ENCODE assay signal across 13 cellular contexts in the genomic region with DNA sequence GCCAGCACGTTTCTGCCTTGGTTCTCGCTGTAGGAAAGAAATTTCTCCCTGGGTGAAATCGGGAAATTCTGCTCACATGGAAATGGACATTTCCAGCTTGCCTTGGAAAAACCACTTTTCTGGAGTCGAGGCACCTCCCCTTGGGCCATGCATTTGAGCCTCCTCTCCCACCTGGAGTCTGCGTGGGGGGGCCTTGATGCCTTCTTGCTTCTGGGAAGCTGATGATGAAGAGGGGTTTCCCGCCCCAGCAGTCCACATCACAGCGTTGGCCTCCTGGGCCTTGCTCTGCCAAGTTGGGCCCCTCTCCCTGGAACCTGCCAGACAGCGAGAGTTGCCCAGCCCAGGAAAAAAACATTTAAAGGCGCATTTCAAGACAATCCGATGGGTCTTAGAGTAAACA. TPM values are rescaled to one million over a fixed set of nuclear protein-coding genes. Genes with fewer than 3 reads are reported as not detected.
A peak's percentile ranks its signal among the peaks of the same experiment; 100 is the strongest.
DNase-seq lines count a peak whose midpoint lies in the region; ATAC-seq and TF ChIP-seq lines count a peak whose summit lies in the region.
"Had no signal": no experiment of that assay in that cellular context is flagged by ENCODE, and none has a peak within 500 bp of the region (broad histone marks: within the 10 kb centered on the region; RNA-seq: fewer than 3 reads in every experiment).

No MANE protein-coding gene starts in this region.

- no peaks in the 10 kb centered on the region for H3K9me3 Mint-ChIP-seq in natural killer cell
- H3K9me3 Mint-ChIP-seq in natural killer cell treated with Interleukin-12 subunit alpha and Interleukin-12 subunit beta and Interleukin-15 and Interleukin-18, amount 100 ng/mL, for 72 hours: no peaks in the 10 kb centered on the region
- H3K9me3 Mint-ChIP-seq in central memory CD8-positive, alpha-beta T cell: no peaks in the 10 kb centered on the region
- H3K9me3 Mint-ChIP-seq in naive thymus-derived CD4-positive, alpha-beta T cell: no peaks in the 10 kb centered on the region
- H3K9me3 Mint-ChIP-seq in GM23338: no peaks in the 10 kb centered on the region; the same call in 2 of the 3 replicates

- POLR2A ChIA-PET in naive thymus-derived CD4-positive, alpha-beta T cell (lab: Charles Lee): no interaction called here

- DNase-seq in natural killer cell (no peak), brain microvascular endothelial cell (no peak), GM23338 (ENCODE audit: low spot score) (no peak), SHP77 treated with DMSO at 0.1 percent for 48 hours (lab: John Stamatoyannopoulos, UW) (no peak)
- no peak for DNase-seq in natural killer cell treated with Interleukin-12 subunit alpha and Interleukin-12 subunit beta and Interleukin-15 and Interleukin-18, amount 100 ng/mL, for 72 hours (ENCODE audit: low spot score)
- no peak for DNase-seq in central memory CD8-positive, alpha-beta T cell (ENCODE audit: low spot score in 2 of 2)
- no peak for DNase-seq in naive thymus-derived CD4-positive, alpha-beta T cell
- DNase-seq: ACHN, GOT3, KBM-7, NCI-H1092, NCI-H187, NCI-H69 had no signal

- CTCF ChIA-PET in naive thymus-derived CD4-positive, alpha-beta T cell (lab: Charles Lee): interaction anchor here (0.6 to 1.9 kb wide), 5 partner anchors 13 to 512 kb away, joined by 3 to 8 read pairs (median 4); partner anchors contain the start of gene NTMT1

- peaks cover 16 to 18% of the 10 kb centered on the region in 2 donors for H3K4me1 ChIP-seq in naive thymus-derived CD4-positive, alpha-beta T cell (ENCODE audit: control insufficient read depth in 2 of 2, insufficient read depth in 2 of 2, low read length in 2 of 2)
- H3K4me1 ChIP-seq in GM23338 (ENCODE audit: insufficient read depth): no peaks in the 10 kb centered on the region

- H3K79me2 ChIP-seq in GM23338 (replicated peaks; ENCODE audit: insufficient read depth): peaks cover 10% of the 10 kb centered on the region

- in situ Hi-C loops in brain microvascular endothelial cell (cut with HindIII; ENCODE audit: low pct_ligation_motif_present, low sequenced_read_pairs): no loop called here

- peaks cover 0 to 20% (median 0%) of the 10 kb centered on the region in 3 experiments for H3K36me3 ChIP-seq in naive thymus-derived CD4-positive, alpha-beta T cell (ENCODE audit: control insufficient read depth in 2 of 3, insufficient read depth in 3 of 3, low read length in 3 of 3)
- peaks cover 4% of the 10 kb centered on the region for H3K36me3 ChIP-seq in brain microvascular endothelial cell (replicated peaks)
- H3K36me3 ChIP-seq in GM23338 (ENCODE audit: insufficient read depth): no peaks in the 10 kb centered on the region

- no peak for TF ChIP-seq CTCF in natural killer cell (IDR thresholded peaks at IDR 0.05)
- no peak for TF ChIP-seq CTCF in brain microvascular endothelial cell (IDR thresholded peaks at IDR 0.05; ENCODE audit: low read depth, low read length, missing control alignments)
- TF ChIP-seq CTCF in GM23338 (conservative IDR thresholded peaks at IDR 0.05; ENCODE audit: low read depth in 2 of 2): no peak

- H3K27me3 Mint-ChIP-seq in natural killer cell (ENCODE audit: low read depth in 2 of 2) (no peaks in the 10 kb centered on the region), GM23338 (ENCODE audit: insufficient read depth, low read depth, poor library complexity) (peaks cover 15% of the 10 kb centered on the region)
- H3K27me3 Mint-ChIP-seq in natural killer cell treated with Interleukin-12 subunit alpha and Interleukin-12 subunit beta and Interleukin-15 and Interleukin-18, amount 100 ng/mL, for 72 hours: no peaks in the 10 kb centered on the region
- H3K27me3 Mint-ChIP-seq in central memory CD8-positive, alpha-beta T cell: no peaks in the 10 kb centered on the region
- H3K27me3 Mint-ChIP-seq in naive thymus-derived CD4-positive, alpha-beta T cell: no peaks in the 10 kb centered on the region

- H3K27ac ChIP-seq in naive thymus-derived CD4-positive, alpha-beta T cell (ENCODE audit: low read depth, low read length): no peak overlapping the region
- H3K27ac ChIP-seq in brain microvascular endothelial cell: no peak overlapping the region
- H3K27ac ChIP-seq in GM23338 (ENCODE audit: low read depth): no peak overlapping the region

- peaks cover 8% of the 10 kb centered on the region for H4K20me1 ChIP-seq in GM23338 (replicated peaks; ENCODE audit: insufficient read depth)

- H3K27ac Mint-ChIP-seq in natural killer cell: no peak overlapping the region
- no peak overlapping the region for H3K27ac Mint-ChIP-seq in natural killer cell treated with Interleukin-12 subunit alpha and Interleukin-12 subunit beta and Interleukin-15 and Interleukin-18, amount 100 ng/mL, for 72 hours
- H3K27ac Mint-ChIP-seq in central memory CD8-positive, alpha-beta T cell (ENCODE audit: low read depth): no peak overlapping the region
- H3K27ac Mint-ChIP-seq in naive thymus-derived CD4-positive, alpha-beta T cell: peak overlapping the region in 2 of 9 donors; percentile 43 to 78
- no peak overlapping the region for H3K27ac Mint-ChIP-seq in GM23338

- H3K4me2 ChIP-seq in GM23338: no peak overlapping the region

- no peaks in the 10 kb centered on the region for H3K27me3 ChIP-seq in naive thymus-derived CD4-positive, alpha-beta T cell (ENCODE audit: control insufficient read depth in 2 of 2, insufficient read depth in 2 of 2, low read length in 2 of 2)
- H3K27me3 ChIP-seq in brain microvascular endothelial cell (replicated peaks) (no peaks in the 10 kb centered on the region), GM23338 (ENCODE audit: insufficient read depth) (no peaks in the 10 kb centered on the region)

- H3F3A ChIP-seq in GM23338 (replicated peaks; ENCODE audit: low read depth): no peaks in the 10 kb centered on the region

- intact Hi-C loops in natural killer cell (cut with micrococcal nuclease): no loop called here
- intact Hi-C loops in naive thymus-derived CD4-positive, alpha-beta T cell (cut with micrococcal nuclease): loop anchor here in 1 of 2 donors (2.0 kb wide), 1 partner anchor 21 kb away; the partner anchor contains the start of gene PRRX2

- H3K4me3 ChIP-seq in naive thymus-derived CD4-positive, alpha-beta T cell (ENCODE audit: low read length): no peak overlapping the region
- no peak overlapping the region for H3K4me3 ChIP-seq in brain microvascular endothelial cell (ENCODE audit: low read depth, low read length)
- no peak overlapping the region for H3K4me3 ChIP-seq in GM23338

- H3K9me3 ChIP-seq in naive thymus-derived CD4-positive, alpha-beta T cell (ENCODE audit: control insufficient read depth in 2 of 3, low read length in 3 of 3): no peaks in the 10 kb centered on the region

- no peaks in the 10 kb centered on the region for H3K9me2 ChIP-seq in GM23338 (ENCODE audit: insufficient read depth)

- H2AFZ ChIP-seq in GM23338: no peak overlapping the region

- H3K36me3 Mint-ChIP-seq in natural killer cell (no peaks in the 10 kb centered on the region), GM23338 (ENCODE audit: low read depth) (no peaks in the 10 kb centered on the region; the same call in 2 of the 3 replicates)
- H3K36me3 Mint-ChIP-seq in natural killer cell treated with Interleukin-12 subunit alpha and Interleukin-12 subunit beta and Interleukin-15 and Interleukin-18, amount 100 ng/mL, for 72 hours: no peaks in the 10 kb centered on the region
- peaks cover 15% of the 10 kb centered on the region for H3K36me3 Mint-ChIP-seq in central memory CD8-positive, alpha-beta T cell (ENCODE audit: insufficient read depth)
- no peaks in the 10 kb centered on the region for H3K36me3 Mint-ChIP-seq in naive thymus-derived CD4-positive, alpha-beta T cell

- H3K4me1 Mint-ChIP-seq in natural killer cell (peaks cover 6 to 26% of the 10 kb centered on the region in 2 donors), GM23338 (peaks cover 9% of the 10 kb centered on the region)
- peaks cover 10 to 13% of the 10 kb centered on the region in 2 donors for H3K4me1 Mint-ChIP-seq in natural killer cell treated with Interleukin-12 subunit alpha and Interleukin-12 subunit beta and Interleukin-15 and Interleukin-18, amount 100 ng/mL, for 72 hours (ENCODE audit: low read depth in 2 of 2)
- peaks cover 8% of the 10 kb centered on the region for H3K4me1 Mint-ChIP-seq in central memory CD8-positive, alpha-beta T cell
- H3K4me1 Mint-ChIP-seq in naive thymus-derived CD4-positive, alpha-beta T cell: peaks cover 7 to 19% (median 17%) of the 10 kb centered on the region in 7 donors

- H3K4me3 Mint-ChIP-seq in natural killer cell (peak overlapping the region; percentile 9), GM23338 (no peak overlapping the region)
- H3K4me3 Mint-ChIP-seq in natural killer cell treated with Interleukin-12 subunit alpha and Interleukin-12 subunit beta and Interleukin-15 and Interleukin-18, amount 100 ng/mL, for 72 hours: no peak overlapping the region
- peak overlapping the region; percentile 13 for H3K4me3 Mint-ChIP-seq in central memory CD8-positive, alpha-beta T cell
- peak overlapping the region in 6 of 10 donors; percentile 21 to 89 (median 55) for H3K4me3 Mint-ChIP-seq in naive thymus-derived CD4-positive, alpha-beta T cell

- ATAC-seq in natural killer cell (no peak), GM23338 (no peak)
- ATAC-seq in natural killer cell treated with Interleukin-12 subunit alpha and Interleukin-12 subunit beta and Interleukin-15 and Interleukin-18, amount 100 ng/mL, for 72 hours: no peak
- ATAC-seq in central memory CD8-positive, alpha-beta T cell (replicated peaks; ENCODE audit: extremely low read depth, poor library complexity, severe bottlenecking): no peak
- ATAC-seq in naive thymus-derived CD4-positive, alpha-beta T cell: no peak

RNA-seq across cellular contexts. Expression of gene ASB6, which starts 1.8 kb away (rescaled TPM):
- total RNA-seq in natural killer cell: 10 to 100 TPM; 21.9 to 35.4 (median 32.4) TPM
- 10 to 100 TPM; 31.0 to 42.5 TPM for total RNA-seq in natural killer cell treated with Interleukin-12 subunit alpha and Interleukin-12 subunit beta and Interleukin-15 and Interleukin-18, amount 100 ng/mL, for 72 hours
- 10 to 100 TPM; 25.0 to 33.2 (median 28.1) TPM for total RNA-seq in naive thymus-derived CD4-positive, alpha-beta T cell
- 10 to 100 TPM; 18.5 to 40.9 TPM for polyA plus RNA-seq in naive thymus-derived CD4-positive, alpha-beta T cell
- 15.6 and 19.8 TPM in 2 replicates for total RNA-seq in GM23338 (2014; rRNA removed; shearing (Covaris generic))
- 8.8 and 9.7 TPM in 2 replicates for polyA plus RNA-seq in GM23338 (2016; fragmentation: Nextera tagmentation; extraction: Ambion mirVana)

RNA-seq across cellular contexts. Expression of gene NTMT1, which starts 17.7 kb away (rescaled TPM):
- 10 to 100 TPM; 17.1 to 23.5 (median 17.1) TPM for total RNA-seq in natural killer cell
- total RNA-seq in natural killer cell treated with Interleukin-12 subunit alpha and Interleukin-12 subunit beta and Interleukin-15 and Interleukin-18, amount 100 ng/mL, for 72 hours: 10 to 100 TPM; 28.9 to 63.1 TPM
- total RNA-seq in naive thymus-derived CD4-positive, alpha-beta T cell: 10 to 100 TPM; 31.0 to 50.1 (median 34.2) TPM
- 10 to 100 TPM; 49.0 to 58.9 TPM for polyA plus RNA-seq in naive thymus-derived CD4-positive, alpha-beta T cell
- total RNA-seq in GM23338 (2014; rRNA removed; shearing (Covaris generic)): 44.2 and 59.4 TPM in 2 replicates
- polyA plus RNA-seq in GM23338 (2016; fragmentation: Nextera tagmentation; extraction: Ambion mirVana): 97.4 and 108 TPM in 2 replicates

RNA-seq across cellular contexts. Expression of gene PRRX2, which starts 21.7 kb away (rescaled TPM):
- not detected for total RNA-seq in natural killer cell
- not detected for total RNA-seq in natural killer cell treated with Interleukin-12 subunit alpha and Interleukin-12 subunit beta and Interleukin-15 and Interleukin-18, amount 100 ng/mL, for 72 hours
- total RNA-seq in naive thymus-derived CD4-positive, alpha-beta T cell: 1 to 10 TPM in 1 of 5 experiments, not detected in 4; 1.1 TPM
- polyA plus RNA-seq in naive thymus-derived CD4-positive, alpha-beta T cell: not detected
- total RNA-seq in GM23338 (2014; rRNA removed; shearing (Covaris generic)): 4.5 and 8.3 TPM in 2 replicates
- polyA plus RNA-seq in GM23338 (2016; fragmentation: Nextera tagmentation; extraction: Ambion mirVana): 5.6 and 5.8 TPM in 2 replicates

RNA-seq across cellular contexts. Expression of gene C9orf50, which starts 22.8 kb away (rescaled TPM):
- not detected for total RNA-seq in natural killer cell
- not detected for total RNA-seq in natural killer cell treated with Interleukin-12 subunit alpha and Interleukin-12 subunit beta and Interleukin-15 and Interleukin-18, amount 100 ng/mL, for 72 hours
- not detected for total RNA-seq in naive thymus-derived CD4-positive, alpha-beta T cell
- polyA plus RNA-seq in naive thymus-derived CD4-positive, alpha-beta T cell: not detected
- not detected in 2 replicates for total RNA-seq in GM23338 (2014; rRNA removed; shearing (Covaris generic))
- polyA plus RNA-seq in GM23338 (2016; fragmentation: Nextera tagmentation; extraction: Ambion mirVana): not detected in 2 replicates

Comparison
In these comparisons a context has a peak if more than half of its experiments do, and no peak if none do; other contexts are left out.
1. H3K4me3 Mint-ChIP-seq: peak in natural killer cell (single experiment), central memory CD8-positive, alpha-beta T cell (single experiment) and naive thymus-derived CD4-positive, alpha-beta T cell (6 of 10); none in natural killer cell treated with Interleukin-12 subunit alpha and Interleukin-12 subunit beta and Interleukin-15 and Interleukin-18, amount 100 ng/mL, for 72 hours (single experiment) and GM23338 (single experiment).